Comparison of ENCODE assay signal across 12 cellular contexts in genomic region chr9:114290561-114290986, GRCh38. TPM values are rescaled to one million over a fixed set of nuclear protein-coding genes. Genes with fewer than 3 reads are reported as not detected.
DNase-seq lines count a peak whose midpoint lies in the region; ATAC-seq and TF ChIP-seq lines count a peak whose summit lies in the region.
"Had no signal": no experiment of that assay in that cellular context is flagged by ENCODE, and none has a peak within 500 bp of the region (broad histone marks: within the 10 kb centered on the region; RNA-seq: fewer than 3 reads in every experiment).

No MANE protein-coding gene starts in this region.

- no peak overlapping the region for H3K4me3 Mint-ChIP-seq in activated T-cell treated with anti-CD3 and anti-CD28 coated beads, Interleukin-2, amount 50 U/mL, for 72 hours
- no peak overlapping the region for H3K4me3 Mint-ChIP-seq in effector memory CD8-positive, alpha-beta T cell
- H3K4me3 Mint-ChIP-seq: activated naive CD4-positive, alpha-beta T cell treated with anti-CD3 and anti-CD28 coated beads, Interleukin-2, amount 50 U/mL, for 24 hours had no signal

- peaks cover 6% of the 10 kb centered on the region for H3K27me3 Mint-ChIP-seq in activated T-cell treated with anti-CD3 and anti-CD28 coated beads, Interleukin-2, amount 50 U/mL, for 72 hours (ENCODE audit: low read depth)
- peaks cover 7 to 12% of the 10 kb centered on the region in 2 donors for H3K27me3 Mint-ChIP-seq in effector memory CD8-positive, alpha-beta T cell

- H3K27me3 ChIP-seq in transverse colon, result no peaks in the 10 kb centered on the region
- H3K27me3 ChIP-seq: SJCRH30 had no signal

- no peak for TF ChIP-seq POLR2A in transverse colon (IDR thresholded peaks at IDR 0.05)

- no peak overlapping the region for H3K27ac ChIP-seq in transverse colon
- H3K27ac ChIP-seq: SJCRH30 had no signal

- WGBS in transverse colon (ENCODE audit: low coverage in 1 of 2), 2 donors, result 65 to 92% methylated on average over 2 to 7 of the region's 7 CpGs

- no peaks in the 10 kb centered on the region for H3K9me3 ChIP-seq in transverse colon

- TF ChIP-seq CTCF in transverse colon (IDR thresholded peaks at IDR 0.05), result no peak

- no peak overlapping the region for H3K4me3 ChIP-seq in transverse colon
- H3K4me3 ChIP-seq: SJCRH30 had no signal

- no peak overlapping the region for H3K27ac Mint-ChIP-seq in activated T-cell treated with anti-CD3 and anti-CD28 coated beads, Interleukin-2, amount 50 U/mL, for 72 hours
- no peak overlapping the region for H3K27ac Mint-ChIP-seq in effector memory CD8-positive, alpha-beta T cell
- H3K27ac Mint-ChIP-seq: activated naive CD4-positive, alpha-beta T cell treated with anti-CD3 and anti-CD28 coated beads, Interleukin-2, amount 50 U/mL, for 24 hours had no signal

- ATAC-seq in activated T-cell treated with anti-CD3 and anti-CD28 coated beads, Interleukin-2, amount 50 U/mL, for 72 hours (replicated peaks in 1 of 2), result peak; percentile 13 to 36
- peak; percentile 12 for ATAC-seq in effector memory CD8-positive, alpha-beta T cell (replicated peaks)
- ATAC-seq in GM21526 (IDR thresholded peaks at IDR 0.05; ENCODE audit: low FRiP score, unreplicated experiment), result no peak

- H3K4me1 Mint-ChIP-seq in activated T-cell treated with anti-CD3 and anti-CD28 coated beads, Interleukin-2, amount 50 U/mL, for 72 hours (ENCODE audit: low read depth), result no peaks in the 10 kb centered on the region
- peaks cover 4 to 5% of the 10 kb centered on the region in 2 donors for H3K4me1 Mint-ChIP-seq in effector memory CD8-positive, alpha-beta T cell (ENCODE audit: low read depth in 2 of 2)
- H3K4me1 Mint-ChIP-seq: activated naive CD4-positive, alpha-beta T cell treated with anti-CD3 and anti-CD28 coated beads, Interleukin-2, amount 50 U/mL, for 24 hours had no signal

- no peak for TF ChIP-seq EP300 in transverse colon (IDR thresholded peaks at IDR 0.05; ENCODE audit: low read depth)

- intact Hi-C loops in transverse colon (cut with DNase I; ENCODE audit: low total_unique reads), result loop anchor here (2.0 kb wide), 2 partner anchors 184 to 208 kb away; no protein-coding TSS in a partner anchor

- H3K36me3 ChIP-seq in transverse colon, result no peaks in the 10 kb centered on the region

- no peak for DNase-seq in activated T-cell treated with anti-CD3 and anti-CD28 coated beads, Interleukin-2, amount 50 U/mL, for 72 hours
- no peak for DNase-seq in activated T-cell treated with anti-CD3 and anti-CD28 coated beads, Interleukin-2, amount 50 U/mL, for 48 hours
- DNase-seq in effector memory CD8-positive, alpha-beta T cell, result no peak
- DNase-seq in mesenteric fat pad (ENCODE audit: low spot score) (peak; percentile 67), transverse colon (peak; percentile 3), NCI-H187 treated with DMSO at 0.1 percent for 48 hours (lab: John Stamatoyannopoulos, UW) (no peak), A172 (ENCODE audit: low spot score) (no peak)

- in situ Hi-C loops in transverse colon (cut with MboI; ENCODE audit: low pct_ligation_motif_present in 1 of 4, low pct_unique_long_range_greater_than_20kb in 1 of 4, low sequenced_read_pairs in 3 of 4), result loop anchor here in 3 of 4 donors (10.0 to 25.0 kb wide), 3 partner anchors 203 to 478 kb away; partner anchors contain the start of genes AMBP (in 1 of the 3) and KIF12 (in 1 of the 3)

- peaks cover 5 to 10% of the 10 kb centered on the region in 2 donors for H3K36me3 Mint-ChIP-seq in activated T-cell treated with anti-CD3 and anti-CD28 coated beads, Interleukin-2, amount 50 U/mL, for 72 hours (ENCODE audit: insufficient read depth in 2 of 2)
- H3K36me3 Mint-ChIP-seq in effector memory CD8-positive, alpha-beta T cell (ENCODE audit: insufficient read depth), result no peaks in the 10 kb centered on the region

- peaks cover 3 to 4% of the 10 kb centered on the region in 2 donors for H3K9me3 Mint-ChIP-seq in activated T-cell treated with anti-CD3 and anti-CD28 coated beads, Interleukin-2, amount 50 U/mL, for 72 hours
- H3K9me3 Mint-ChIP-seq in effector memory CD8-positive, alpha-beta T cell, result peaks cover 0 to 7% of the 10 kb centered on the region in 2 donors

- no peaks in the 10 kb centered on the region for H3K4me1 ChIP-seq in transverse colon

RNA-seq across cellular contexts. Expression of gene ORM1, which starts 32.3 kb away (rescaled TPM):
- total RNA-seq in activated T-cell treated with anti-CD3 and anti-CD28 coated beads, Interleukin-2, amount 50 U/mL, for 72 hours, result not detected
- total RNA-seq in mesenteric fat pad (0.64 TPM), transverse colon (not detected)
- not detected in 2 replicates for total RNA-seq in A172 (2014; rRNA removed; shearing (Covaris generic))
- total RNA-seq: activated CD8-positive, alpha-beta memory T cell treated with anti-CD3 and anti-CD28 coated beads for 36 hours; endothelial cell of umbilical vein; SJCRH30 had no signal

RNA-seq across cellular contexts. Expression of gene ORM2, which starts 39.1 kb away (rescaled TPM):
- not detected for total RNA-seq in activated T-cell treated with anti-CD3 and anti-CD28 coated beads, Interleukin-2, amount 50 U/mL, for 72 hours
- total RNA-seq in mesenteric fat pad (not detected), transverse colon (not detected)
- total RNA-seq in A172 (2014; rRNA removed; shearing (Covaris generic)), result not detected in 2 replicates
- total RNA-seq: activated CD8-positive, alpha-beta memory T cell treated with anti-CD3 and anti-CD28 coated beads for 36 hours; endothelial cell of umbilical vein; SJCRH30 had no signal

Comparison
In these comparisons a context has a peak if more than half of its experiments do, and no peak if none do; other contexts are left out.
1. DNase-seq: peak in mesenteric fat pad (single experiment) and transverse colon (single experiment); none in activated T-cell treated with anti-CD3 and anti-CD28 coated beads, Interleukin-2, amount 50 U/mL, for 72 hours (0 of 2), activated T-cell treated with anti-CD3 and anti-CD28 coated beads, Interleukin-2, amount 50 U/mL, for 48 hours (0 of 2), effector memory CD8-positive, alpha-beta T cell (0 of 3), NCI-H187 treated with DMSO at 0.1 percent for 48 hours (single experiment) and A172 (single experiment).